ENCODE assay signal across 25 cellular contexts in the genomic region with DNA sequence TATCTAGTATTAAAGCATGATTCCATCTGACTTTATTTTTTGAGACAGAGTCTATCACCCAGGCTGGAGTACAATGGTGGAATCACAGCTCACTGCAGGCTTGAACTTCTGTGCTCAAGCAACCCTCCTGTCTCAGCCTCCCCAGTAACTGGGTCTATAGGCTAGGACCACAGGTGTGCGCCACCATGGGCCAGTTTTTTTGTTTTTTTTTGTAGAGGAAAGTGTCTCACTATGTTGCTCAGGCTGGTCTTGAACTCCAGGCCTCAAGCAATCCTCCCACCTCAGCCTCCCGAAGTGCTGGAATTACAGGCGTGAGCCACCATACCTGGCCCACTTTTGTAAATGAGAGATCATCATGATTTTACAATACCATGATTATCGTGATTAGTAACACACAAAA. TPM values are rescaled to one million over a fixed set of nuclear protein-coding genes. Genes with fewer than 3 reads are reported as not detected.
DNase-seq lines count a peak whose midpoint lies in the region; ATAC-seq, FAIRE-seq and TF ChIP-seq lines count a peak whose summit lies in the region.
"Had no signal": no experiment of that assay in that cellular context is flagged by ENCODE, and none has a peak within 500 bp of the region (broad histone marks: within the 10 kb centered on the region; RNA-seq: fewer than 3 reads in every experiment).

No MANE protein-coding gene starts in this region.

- POLR2A ChIA-PET in A549 (lab: Yijun Ruan, JAX) = no interaction called here
- POLR2A ChIA-PET in RWPE1 (lab: Yijun Ruan, JAX; ENCODE audit: low non-redundant PET) = no interaction called here

- H3K36me3 ChIP-seq in colonic mucosa (peaks cover 5% of the 10 kb centered on the region), spleen (peaks cover 5 to 95% (median 63%) of the 10 kb centered on the region in 6 donors)

- no peak overlapping the region for H3K9ac ChIP-seq in colonic mucosa (ENCODE audit: low read depth in 2 of 2, low read length in 2 of 2)

- H3K4me3 ChIP-seq in A549 = no peak overlapping the region
- no peak overlapping the region for H3K4me3 ChIP-seq in colonic mucosa
- H3K4me3 ChIP-seq in spleen = no peak overlapping the region
- H3K4me3 ChIP-seq: GM23338, PC-9 had no signal

- H3K4me1 ChIP-seq in A549 (peaks cover 36% of the 10 kb centered on the region), colonic mucosa (peaks cover 6% of the 10 kb centered on the region), spleen (peaks cover 30 to 65% (median 39%) of the 10 kb centered on the region in 6 donors)

- H3K27ac ChIP-seq in A549 (no peak overlapping the region), RWPE1 (peak overlapping the region; percentile 13; the same call in 1 of the 2 replicates), colonic mucosa (no peak overlapping the region), spleen (no peak overlapping the region)
- H3K27ac ChIP-seq: HL-60, PC-9 had no signal

- peak; percentile 40 for DNase-seq in activated CD8-positive, alpha-beta memory T cell treated with anti-CD3 and anti-CD28 coated beads, Interleukin-2, amount 50 U/mL, for 48 hours
- DNase-seq in activated CD8-positive, alpha-beta memory T cell treated with anti-CD3 and anti-CD28 coated beads, Interleukin-2, amount 50 U/mL, for 4 hours = no peak
- DNase-seq in A549 (ENCODE audit: low read depth in 1 of 2, low spot score in 1 of 2) (no peak), RWPE1 (ENCODE audit: low spot score) (no peak), colonic mucosa (peak; percentile 7), NCI-H1694 treated with DMSO at 0.1 percent for 48 hours (lab: John Stamatoyannopoulos, UW) (no peak), spleen (no peak)
- DNase-seq: Caco-2; CD4-positive, alpha-beta memory T cell; DMS 273 treated with DMSO at 0.1 percent for 48 hours; DMS79 treated with DMSO at 0.1 percent for 48 hours; HCEC 1CT; KG1; NCI-H1092 treated with DMSO at 0.1 percent for 48 hours; NCI-H1436 treated with DMSO at 0.1 percent for 48 hours; NCI-H2029 treated with DMSO at 0.1 percent for 48 hours; NCI-H226; NCI-H510A treated with DMSO at 0.1 percent for 48 hours; NCI-H748 treated with DMSO at 0.1 percent for 48 hours; PC-9; RPMI8226; SHP77 treated with DMSO at 0.1 percent for 48 hours had no signal

- intact Hi-C loops in colonic mucosa (cut with DNase I) (no loop called here), spleen (cut with DNase I; ENCODE audit: low total_unique reads) (no loop called here)

- TF ChIP-seq POLR2A in A549 (IDR thresholded peaks at IDR 0.05; ENCODE audit: low read length) (no peak), spleen (IDR thresholded peaks at IDR 0.05) (no peak)

- no peak for TF ChIP-seq EP300 in A549 (IDR thresholded peaks at IDR 0.05)

- WGBS in A549 (ENCODE audit: missing lambda C conversion rate) = 90% methylated on average over 4 of the region's 4 CpGs
- WGBS in spleen, 5 donors = 92 to 96% (median 95%) methylated on average over 4 of the region's 4 CpGs

- no peaks in the 10 kb centered on the region for H3K9me3 ChIP-seq in A549
- no peaks in the 10 kb centered on the region for H3K9me3 ChIP-seq in colonic mucosa
- no peaks in the 10 kb centered on the region for H3K9me3 ChIP-seq in spleen
- H3K9me3 ChIP-seq: Caco-2 had no signal

- H3K27me3 ChIP-seq in colonic mucosa = no peaks in the 10 kb centered on the region
- H3K27me3 ChIP-seq in spleen (replicated peaks in 1 of 7) = no peaks in the 10 kb centered on the region

- ATAC-seq in A549 = no peak
- ATAC-seq: GM23338 had no signal

- FAIRE-seq in A549 (lab: Jason Lieb, UNC) = no peak
- FAIRE-seq: GM12892 had no signal

- no peak overlapping the region for H3K4me2 ChIP-seq in A549
- H3K4me2 ChIP-seq: GM23338, PC-9 had no signal

- TF ChIP-seq CTCF in A549 (IDR thresholded peaks at IDR 0.05) (no peak), RWPE1 (conservative IDR thresholded peaks at IDR 0.05; ENCODE audit: low read depth) (no peak), colonic mucosa (IDR thresholded peaks at IDR 0.05) (no peak), spleen (IDR thresholded peaks at IDR 0.05 in 8 of 11, conservative IDR thresholded peaks at IDR 0.05 in 3 of 11) (no peak)

- no peak for TF ChIP-seq RAD21 in A549 (conservative IDR thresholded peaks at IDR 0.05 in 1 of 2, IDR thresholded peaks at IDR 0.05 in 1 of 2)

- CTCF ChIA-PET in A549 (lab: Yijun Ruan, JAX) = interaction anchor here (0.9 to 2.5 kb wide), 3 partner anchors 101 to 240 kb away, joined by 3 to 12 read pairs (median 3); no protein-coding TSS in a partner anchor
- CTCF ChIA-PET in RWPE1 (lab: Yijun Ruan, JAX) = no interaction called here

TF ChIP-seq in A549, 52 proteins besides CTCF, POLR2A, EP300 and RAD21:
- TF ChIP-seq EHMT2 (IDR thresholded peaks at IDR 0.05; ENCODE audit: low read depth) (no peak), POLR2AphosphoS2 (conservative IDR thresholded peaks at IDR 0.05; ENCODE audit: low read length) (peak; percentile 29; the same call in 1 of the 2 replicates), KDM5A (IDR thresholded peaks at IDR 0.05) (no peak), ZSCAN20 (CRISPR knock-in tag; IDR thresholded peaks at IDR 0.05) (no peak), NR3C1 (IDR thresholded peaks at IDR 0.05) (no peak), MAZ (IDR thresholded peaks at IDR 0.05; ENCODE audit: borderline replicate concordance, low read depth, low read length) (no peak), HOXB13 (CRISPR knock-in tag; IDR thresholded peaks at IDR 0.05; ENCODE audit: low read depth) (no peak), JUN (IDR thresholded peaks at IDR 0.05) (0 out of 5 replicates have a peak, but pooled peaks of 1 of the 2 experiments have one; percentile 14)
- TF ChIP-seq, protein P1, sequence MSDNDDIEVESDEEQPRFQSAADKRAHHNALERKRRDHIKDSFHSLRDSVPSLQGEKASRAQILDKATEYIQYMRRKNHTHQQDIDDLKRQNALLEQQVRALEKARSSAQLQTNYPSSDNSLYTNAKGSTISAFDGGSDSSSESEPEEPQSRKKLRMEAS (IDR thresholded peaks at IDR 0.05) = no peak
- TF ChIP-seq, protein P2, sequence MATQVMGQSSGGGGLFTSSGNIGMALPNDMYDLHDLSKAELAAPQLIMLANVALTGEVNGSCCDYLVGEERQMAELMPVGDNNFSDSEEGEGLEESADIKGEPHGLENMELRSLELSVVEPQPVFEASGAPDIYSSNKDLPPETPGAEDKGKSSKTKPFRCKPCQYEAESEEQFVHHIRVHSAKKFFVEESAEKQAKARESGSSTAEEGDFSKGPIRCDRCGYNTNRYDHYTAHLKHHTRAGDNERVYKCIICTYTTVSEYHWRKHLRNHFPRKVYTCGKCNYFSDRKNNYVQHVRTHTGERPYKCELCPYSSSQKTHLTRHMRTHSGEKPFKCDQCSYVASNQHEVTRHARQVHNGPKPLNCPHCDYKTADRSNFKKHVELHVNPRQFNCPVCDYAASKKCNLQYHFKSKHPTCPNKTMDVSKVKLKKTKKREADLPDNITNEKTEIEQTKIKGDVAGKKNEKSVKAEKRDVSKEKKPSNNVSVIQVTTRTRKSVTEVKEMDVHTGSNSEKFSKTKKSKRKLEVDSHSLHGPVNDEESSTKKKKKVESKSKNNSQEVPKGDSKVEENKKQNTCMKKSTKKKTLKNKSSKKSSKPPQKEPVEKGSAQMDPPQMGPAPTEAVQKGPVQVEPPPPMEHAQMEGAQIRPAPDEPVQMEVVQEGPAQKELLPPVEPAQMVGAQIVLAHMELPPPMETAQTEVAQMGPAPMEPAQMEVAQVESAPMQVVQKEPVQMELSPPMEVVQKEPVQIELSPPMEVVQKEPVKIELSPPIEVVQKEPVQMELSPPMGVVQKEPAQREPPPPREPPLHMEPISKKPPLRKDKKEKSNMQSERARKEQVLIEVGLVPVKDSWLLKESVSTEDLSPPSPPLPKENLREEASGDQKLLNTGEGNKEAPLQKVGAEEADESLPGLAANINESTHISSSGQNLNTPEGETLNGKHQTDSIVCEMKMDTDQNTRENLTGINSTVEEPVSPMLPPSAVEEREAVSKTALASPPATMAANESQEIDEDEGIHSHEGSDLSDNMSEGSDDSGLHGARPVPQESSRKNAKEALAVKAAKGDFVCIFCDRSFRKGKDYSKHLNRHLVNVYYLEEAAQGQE (IDR thresholded peaks at IDR 0.05) = no peak

RNA-seq across cellular contexts. Expression of a gene that starts 9.2 kb away (rescaled TPM):
- polyA plus RNA-seq in A549 (2011; rRNA removed) (49.1 and 51.9 TPM in 2 replicates), A549 (2017; fragmentation: RNase III; extraction: RNeasy Plus Mini Kit Qiagen cat#74134 plus additional on column Dnase treatment) (26.9 to 27.8 TPM (median 27.2 TPM) in 3 replicates), spleen (10 to 100 TPM; 10.8 to 17.2 (median 12.5) TPM)
- 18.5 and 22.6 TPM in 2 replicates for polyA plus RNA-seq in A549 (2012; cell fraction: cytosol; rRNA removed)
- 17.7 and 22.8 TPM in 2 replicates for polyA plus RNA-seq in A549 (2012; cell fraction: nucleus; rRNA removed)
- polyA minus RNA-seq in A549 (2011; rRNA and poly(A)+ RNA removed) = 52.6 and 57.4 TPM in 2 replicates
- total RNA-seq in colonic mucosa (10 to 100 TPM; 50.8 to 79.6 TPM), spleen (10 to 100 TPM; 46.3 to 73.1 (median 63.8) TPM)

RNA-seq across cellular contexts. Expression of a gene that starts 42.7 kb away (rescaled TPM):
- polyA plus RNA-seq in A549 (2011; rRNA removed) (13.0 and 16.4 TPM in 2 replicates), A549 (2017; fragmentation: RNase III; extraction: RNeasy Plus Mini Kit Qiagen cat#74134 plus additional on column Dnase treatment) (17.9 to 26.2 TPM (median 23.4 TPM) in 3 replicates), spleen (1 to 10 TPM in 1 of 3 donors, under 1 TPM in 2; 0.47 to 1.8 (median 0.65) TPM)
- 12.1 and 14.8 TPM in 2 replicates for polyA plus RNA-seq in A549 (2012; cell fraction: cytosol; rRNA removed)
- 54.7 and 55.1 TPM in 2 replicates for polyA plus RNA-seq in A549 (2012; cell fraction: nucleus; rRNA removed)
- polyA minus RNA-seq in A549 (2011; rRNA and poly(A)+ RNA removed) = 12.4 and 13.0 TPM in 2 replicates
- total RNA-seq in colonic mucosa (100 to 1,000 TPM in 1 of 2 donors, 10 to 100 TPM in 1; 84.5 to 165 TPM), spleen (1 to 10 TPM in 6 of 7 donors, under 1 TPM in 1; 0.51 to 6.5 (median 4.0) TPM)

Comparison
In these comparisons a context has a peak if more than half of its experiments do, and no peak if none do; other contexts are left out.
1. DNase-seq: peak in activated CD8-positive, alpha-beta memory T cell treated with anti-CD3 and anti-CD28 coated beads, Interleukin-2, amount 50 U/mL, for 48 hours (single experiment) and colonic mucosa (single experiment); none in activated CD8-positive, alpha-beta memory T cell treated with anti-CD3 and anti-CD28 coated beads, Interleukin-2, amount 50 U/mL, for 4 hours (single experiment), A549 (0 of 2), RWPE1 (single experiment), NCI-H1694 treated with DMSO at 0.1 percent for 48 hours (single experiment) and spleen (single experiment).
2. RNA of a gene that starts 42.7 kb away (total RNA-seq): 84.5 to 165 TPM in colonic mucosa; 0.51 to 6.5 TPM in spleen; every median in the first group is over 10 times any median in the second.